ENCODE assay signal across 30 cellular contexts in the genomic region with DNA sequence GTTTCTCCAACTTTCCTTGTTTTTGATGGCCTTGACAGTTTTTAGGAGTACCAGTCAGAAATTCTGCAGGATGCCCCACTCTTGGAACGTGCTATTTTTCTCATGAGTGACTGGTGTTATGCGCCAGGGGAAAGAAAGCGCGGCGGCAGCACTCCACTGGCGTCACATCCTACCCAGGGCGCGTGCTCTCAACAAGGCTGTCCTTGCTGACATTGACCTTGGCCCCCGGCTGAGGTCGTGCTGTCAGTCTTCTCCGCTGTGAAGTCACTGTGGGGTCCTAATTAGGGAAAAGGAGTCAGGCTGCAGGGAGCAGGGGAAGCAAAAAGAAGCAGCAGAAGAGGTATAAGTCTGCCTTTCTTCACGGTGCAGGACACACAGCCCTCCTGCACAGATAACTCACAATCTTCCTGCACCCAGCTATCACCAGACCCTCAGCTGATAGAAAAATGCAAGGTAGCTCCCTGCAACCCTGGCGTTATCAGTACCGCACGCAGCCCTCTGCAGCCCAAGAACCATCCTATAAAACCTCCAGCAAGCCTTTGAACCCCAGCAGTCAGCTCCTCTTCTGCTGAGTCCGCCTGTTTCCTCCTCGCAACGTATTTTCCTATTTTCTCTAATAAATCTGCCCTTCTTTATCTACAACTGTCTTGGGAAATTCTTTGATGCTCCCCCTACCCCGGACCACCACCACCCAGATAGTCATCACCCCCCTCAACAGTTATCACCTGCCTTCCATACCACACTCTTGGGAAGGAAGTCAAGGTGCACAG. TPM values are rescaled to one million over a fixed set of nuclear protein-coding genes. Genes with fewer than 3 reads are reported as not detected.
"Had no signal": no experiment of that assay in that cellular context is flagged by ENCODE, and none has a peak within 500 bp of the region (broad histone marks: within the 10 kb centered on the region; RNA-seq: fewer than 3 reads in every experiment).

No MANE protein-coding gene starts in this region.

- H3K79me2 ChIP-seq: hepatocyte had no signal

- H3K4me2 ChIP-seq: hepatocyte, neural progenitor cell had no signal

- H3K4me1 Mint-ChIP-seq: activated naive CD8-positive, alpha-beta T cell treated with anti-CD3 and anti-CD28 coated beads, Interleukin-2, amount 50 U/mL, for 24 hours; neural progenitor cell; WTC11 had no signal

- H3K27me3 ChIP-seq: body of pancreas, cardiac muscle cell, hepatocyte, neural progenitor cell, thyroid gland had no signal

- H3K4me1 ChIP-seq: body of pancreas, lower lobe of right lung, neural progenitor cell, thyroid gland had no signal

- H3K9ac ChIP-seq: neural progenitor cell had no signal

- H3K27ac Mint-ChIP-seq: activated naive CD8-positive, alpha-beta T cell treated with anti-CD3 and anti-CD28 coated beads, Interleukin-2, amount 50 U/mL, for 24 hours; naive thymus-derived CD4-positive, alpha-beta T cell; neural progenitor cell; progenitor cell of endocrine pancreas; stimulated activated naive CD8-positive, alpha-beta T cell treated with anti-CD3 and anti-CD28 coated beads, Interleukin-15, Interleukin-2, amounts not matched to agents 100 ng/mL and 50 ng/mL, for 24 hours; T-helper 1 cell treated with Interleukin-12 subunit alpha and Interleukin-12 subunit beta and Interleukin-4 antibody, amounts not matched to agents 30 μg/mL and 1 μg/mL, for 36 hours; WTC11 had no signal

- H3K4me3 Mint-ChIP-seq: activated naive CD8-positive, alpha-beta T cell treated with anti-CD3 and anti-CD28 coated beads, Interleukin-2, amount 50 U/mL, for 24 hours; naive thymus-derived CD4-positive, alpha-beta T cell; neural progenitor cell; stimulated activated naive CD8-positive, alpha-beta T cell treated with anti-CD3 and anti-CD28 coated beads, Interleukin-15, Interleukin-2, amounts not matched to agents 100 ng/mL and 50 ng/mL, for 24 hours; T-helper 1 cell treated with Interleukin-12 subunit alpha and Interleukin-12 subunit beta and Interleukin-4 antibody, amounts not matched to agents 30 μg/mL and 1 μg/mL, for 36 hours; WTC11 had no signal

- H3K4me3 ChIP-seq: body of pancreas, cardiac muscle cell, hepatocyte, lower lobe of right lung, neural progenitor cell, thyroid gland had no signal

- H3K36me3 Mint-ChIP-seq: neural progenitor cell had no signal

- H3K36me3 ChIP-seq: cardiac muscle cell, lower lobe of right lung, neural progenitor cell, thyroid gland had no signal

- H3K27ac ChIP-seq: body of pancreas, cardiac muscle cell, hepatocyte, lower lobe of right lung, neural progenitor cell, thyroid gland had no signal

- DNase-seq: activated CD4-positive, alpha-beta T cell treated with anti-CD3 and anti-CD28 coated beads for 4 hours; activated CD4-positive, alpha-beta T cell treated with anti-CD3 and anti-CD28 coated beads, Interleukin-2, amount 50 U/mL, for 48 hours; activated CD8-positive, alpha-beta memory T cell treated with anti-CD3 and anti-CD28 coated beads, Interleukin-2, amount 50 U/mL, for 48 hours; activated gamma-delta T cell; activated naive CD4-positive, alpha-beta T cell treated with anti-CD3 and anti-CD28 coated beads, Interleukin-2, amount 50 U/mL, for 16 hours; activated naive CD8-positive, alpha-beta T cell treated with anti-CD3 and anti-CD28 coated beads, Interleukin-2, amount 50 U/mL, for 24 hours; activated T-cell treated with anti-CD3 and anti-CD28 coated beads, Interleukin-2, amount 50 U/mL, for 48 hours; body of pancreas; effector CD4-positive, alpha-beta T cell; erythroblast; foreskin fibroblast; lower lobe of right lung; naive thymus-derived CD4-positive, alpha-beta T cell; retina; stimulated activated CD4-positive, alpha-beta T cell treated with anti-CD3 and anti-CD28 coated beads, Interleukin-12 subunit alpha, Interleukin-12 subunit beta, amount 100 ng/mL, for 4 hours; stimulated activated CD4-positive, alpha-beta T cell treated with anti-CD3 and anti-CD28 coated beads, Interleukin-4, amount 100 ng/mL, for 4 hours; substantia nigra; T1000; thyroid gland had no signal

- H2AFZ ChIP-seq: hepatocyte, neural progenitor cell had no signal

- ATAC-seq: activated naive CD8-positive, alpha-beta T cell treated with anti-CD3 and anti-CD28 coated beads, Interleukin-2, amount 50 U/mL, for 24 hours; body of pancreas; lower lobe of right lung; naive thymus-derived CD4-positive, alpha-beta T cell; WTC11 had no signal

- H3K9me3 ChIP-seq: body of pancreas, lower lobe of right lung, thyroid gland had no signal

RNA-seq across cellular contexts. Expression of gene C14orf180, which starts 48.0 kb away (rescaled TPM):
- total RNA-seq: activated CD8-positive, alpha-beta memory T cell treated with anti-CD3 and anti-CD28 coated beads for 36 hours; chondrocyte; fibroblast of lung; glomerular endothelial cell; naive thymus-derived CD4-positive, alpha-beta T cell; progenitor cell of endocrine pancreas; WTC11 had no signal
- polyA plus RNA-seq: fibroblast of lung; naive thymus-derived CD4-positive, alpha-beta T cell had no signal
